Comparison of ENCODE assay signal across 18 cellular contexts in the genomic region with DNA sequence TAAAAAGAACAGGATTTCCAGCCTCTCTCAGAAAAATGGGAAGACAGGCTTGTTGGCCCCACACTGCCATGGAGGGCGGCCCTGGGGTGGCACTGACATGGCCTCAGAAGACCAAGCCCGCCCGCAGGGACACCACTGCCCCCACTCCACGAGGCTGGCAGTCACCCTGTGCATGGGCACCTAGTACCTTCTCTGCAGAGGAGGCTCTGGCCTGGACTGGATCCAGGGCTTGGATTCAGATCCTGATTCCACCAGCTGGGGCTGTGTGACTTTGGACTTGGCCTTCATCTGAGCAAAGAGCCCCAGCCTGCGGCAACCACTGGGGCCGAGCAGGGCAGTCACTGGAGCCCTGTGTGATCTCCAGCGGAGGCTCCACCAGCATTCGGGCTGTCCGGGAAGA.
"Had no signal": no experiment of that assay in that cellular context is flagged by ENCODE, and none has a peak within 500 bp of the region (broad histone marks: within the 10 kb centered on the region; RNA-seq: fewer than 3 reads in every experiment).

No MANE protein-coding gene starts in this region.

- FAIRE-seq: kidney, urothelium cell line had no signal

- ATAC-seq: left cardiac atrium; left ventricle myocardium superior; mucosa of descending colon; stimulated activated effector memory CD8-positive, alpha-beta T cell treated with anti-CD3 and anti-CD28 coated beads, Interleukin-12 subunit alpha, Interleukin-12 subunit beta, amount 100 ng/mL, for 72 hours; stimulated activated naive CD8-positive, alpha-beta T cell treated with anti-CD3 and anti-CD28 coated beads, Interleukin-15, Interleukin-2, amounts not matched to agents 100 U/mL and 50 U/mL, for 24 hours had no signal

- H3K4me2 ChIP-seq: hepatocyte, smooth muscle cell had no signal

- H3K27me3 ChIP-seq: dorsolateral prefrontal cortex, hepatocyte, suprapubic skin, thyroid gland had no signal

- DNase-seq: cortex of kidney; dorsolateral prefrontal cortex; effector CD8-positive, alpha-beta T cell; foreskin melanocyte; head of caudate nucleus; kidney; left cardiac atrium; left ventricle myocardium superior; mucosa of descending colon; stimulated activated CD4-positive, alpha-beta T cell treated with anti-CD3 and anti-CD28 coated beads, Interleukin-4, amount 100 ng/mL, for 1 hour; stimulated activated CD8-positive, alpha-beta memory T cell treated with anti-CD3 and anti-CD28 coated beads, Interleukin-4, amount 100 ng/mL, for 48 hours; stimulated activated naive CD8-positive, alpha-beta T cell treated with anti-CD3 and anti-CD28 coated beads, Interleukin-15, Interleukin-2, amounts not matched to agents 100 U/mL and 50 U/mL, for 24 hours; thyroid gland had no signal

- H3K9me3 ChIP-seq: mucosa of descending colon, suprapubic skin, thyroid gland had no signal

- H3K4me1 ChIP-seq: suprapubic skin had no signal

- H2AFZ ChIP-seq: hepatocyte had no signal

- H3K27ac ChIP-seq: dorsolateral prefrontal cortex, hepatocyte, suprapubic skin, thyroid gland had no signal

- H3K79me2 ChIP-seq: hepatocyte had no signal

- H3K4me3 ChIP-seq: dorsolateral prefrontal cortex, hepatocyte, mucosa of descending colon, smooth muscle cell, suprapubic skin, thyroid gland had no signal
